9 cellular contexts compared by ENCODE assay signal in genomic region chr19:39499082-39499642, GRCh38. TPM values are rescaled to one million over a fixed set of nuclear protein-coding genes. Genes with fewer than 3 reads are reported as not detected.
DNase-seq lines count a peak whose midpoint lies in the region; ATAC-seq and TF ChIP-seq lines count a peak whose summit lies in the region.
"Had no signal": no experiment of that assay in that cellular context is flagged by ENCODE, and none has a peak within 500 bp of the region (broad histone marks: within the 10 kb centered on the region; RNA-seq: fewer than 3 reads in every experiment).

No MANE protein-coding gene starts in this region.

- TF ChIP-seq EP300 in tibial nerve (IDR thresholded peaks at IDR 0.05) (no peak), sigmoid colon (IDR thresholded peaks at IDR 0.05) (no peak)

- H3K36me3 ChIP-seq in MM.1S (replicated peaks; ENCODE audit: insufficient read depth, low read length) (no peaks in the 10 kb centered on the region), tibial nerve (no peaks in the 10 kb centered on the region), sigmoid colon (no peaks in the 10 kb centered on the region)
- H3K36me3 ChIP-seq: right lobe of liver had no signal

- H3K4me1 Mint-ChIP-seq in activated naive CD8-positive, alpha-beta T cell (ENCODE audit: low read depth): peaks cover 22% of the 10 kb centered on the region
- H3K4me1 Mint-ChIP-seq in naive B cell: peaks cover 31 to 45% (median 37%) of the 10 kb centered on the region in 3 donors

- H3K9me2 ChIP-seq in MM.1S (replicated peaks; ENCODE audit: insufficient read depth, low read length): no peaks in the 10 kb centered on the region

- no peak overlapping the region for H2AFZ ChIP-seq in MM.1S (ENCODE audit: low read length)

- H4K20me1 ChIP-seq in MM.1S (ENCODE audit: insufficient read depth, low read length): no peaks in the 10 kb centered on the region

- TF ChIP-seq POLR2A in tibial nerve (IDR thresholded peaks at IDR 0.05): no peak
- no peak for TF ChIP-seq POLR2A in sigmoid colon (IDR thresholded peaks at IDR 0.05)

- intact Hi-C loops in sigmoid colon (cut with DNase I): loop anchor here (5.0 kb wide), 1 partner anchor 33 kb away; the partner anchor contains the start of gene EID2B

- no peaks in the 10 kb centered on the region for H3K9me3 Mint-ChIP-seq in activated naive CD8-positive, alpha-beta T cell (ENCODE audit: low read depth)
- H3K9me3 Mint-ChIP-seq in naive B cell: no peaks in the 10 kb centered on the region

- H3K79me2 ChIP-seq in MM.1S (ENCODE audit: low read length): no peaks in the 10 kb centered on the region

- peak; percentile 42 for DNase-seq in DMS79 treated with DMSO at 0.1 percent for 48 hours (lab: John Stamatoyannopoulos, UW)
- no peak for DNase-seq in MM.1S
- DNase-seq in naive B cell: no peak
- no peak for DNase-seq in tibial nerve (ENCODE audit: low spot score in 2 of 2)
- no peak for DNase-seq in RKO (ENCODE audit: low spot score)
- no peak for DNase-seq in sigmoid colon
- DNase-seq in NCI-H2029 treated with DMSO at 0.1 percent for 48 hours (lab: John Stamatoyannopoulos, UW): no peak
- DNase-seq: right lobe of liver had no signal

- peaks cover 23% of the 10 kb centered on the region for H3K27me3 Mint-ChIP-seq in activated naive CD8-positive, alpha-beta T cell
- peaks cover 13 to 52% (median 29%) of the 10 kb centered on the region in 3 donors for H3K27me3 Mint-ChIP-seq in naive B cell

- H3K4me3 ChIP-seq in MM.1S (ENCODE audit: low read length) (peak overlapping the region; percentile 27; the same call in 1 of the 2 replicates), tibial nerve (peak overlapping the region in 1 of 4 donors; percentile 12), sigmoid colon (no peak overlapping the region)
- H3K4me3 ChIP-seq: right lobe of liver had no signal

- H3K4me1 ChIP-seq in MM.1S (ENCODE audit: low read length) (peaks cover 14% of the 10 kb centered on the region; the same call in 1 of the 2 replicates), tibial nerve (peaks cover 0 to 26% (median 10%) of the 10 kb centered on the region in 4 donors), sigmoid colon (peaks cover 0 to 27% (median 22%) of the 10 kb centered on the region in 4 donors)

- H3K27me3 ChIP-seq in MM.1S (replicated peaks; ENCODE audit: insufficient read depth, low read length) (peaks cover 77% of the 10 kb centered on the region), tibial nerve (peaks cover 0 to 77% of the 10 kb centered on the region in 2 donors), sigmoid colon (peaks cover 23 to 80% (median 65%) of the 10 kb centered on the region in 3 donors)

- H3K4me2 ChIP-seq in MM.1S (ENCODE audit: low read depth, low read length): peak overlapping the region; percentile 65; the same call in 1 of the 2 replicates

- ATAC-seq in naive B cell (ENCODE audit: low read depth in 2 of 2): peak; percentile 24 to 27

- H3K9me3 ChIP-seq in MM.1S (replicated peaks; ENCODE audit: insufficient read depth, low read length): no peaks in the 10 kb centered on the region
- peaks cover 0 to 3% (median 0%) of the 10 kb centered on the region in 4 donors for H3K9me3 ChIP-seq in tibial nerve
- no peaks in the 10 kb centered on the region for H3K9me3 ChIP-seq in sigmoid colon
- H3K9me3 ChIP-seq: right lobe of liver had no signal

- H3K4me3 Mint-ChIP-seq in activated naive CD8-positive, alpha-beta T cell: peak overlapping the region; percentile 51
- peak overlapping the region; percentile 73 to 90 (median 86) for H3K4me3 Mint-ChIP-seq in naive B cell

- no peaks in the 10 kb centered on the region for H3F3A ChIP-seq in MM.1S (ENCODE audit: insufficient read depth, low read length)

- no peak overlapping the region for H3K27ac ChIP-seq in MM.1S (ENCODE audit: low read length)
- no peak overlapping the region for H3K27ac ChIP-seq in tibial nerve
- H3K27ac ChIP-seq in sigmoid colon: no peak overlapping the region
- H3K27ac ChIP-seq: right lobe of liver had no signal

- H3K36me3 Mint-ChIP-seq in activated naive CD8-positive, alpha-beta T cell: no peaks in the 10 kb centered on the region
- peaks cover 0 to 11% of the 10 kb centered on the region in 2 donors for H3K36me3 Mint-ChIP-seq in naive B cell

- no peak overlapping the region for H3K9ac ChIP-seq in MM.1S (ENCODE audit: low read length)

- TF ChIP-seq CTCF in MM.1S (IDR thresholded peaks at IDR 0.05; ENCODE audit: low read length) (no peak), tibial nerve (IDR thresholded peaks at IDR 0.05) (no peak), sigmoid colon (IDR thresholded peaks at IDR 0.05) (no peak)

- no peak overlapping the region for H3K27ac Mint-ChIP-seq in activated naive CD8-positive, alpha-beta T cell
- peak overlapping the region in 2 of 6 donors; percentile 49 to 52 for H3K27ac Mint-ChIP-seq in naive B cell

- 2 to 6% methylated on average over 3 to 30 of the region's 46 CpGs for WGBS in tibial nerve, 2 donors
- WGBS in sigmoid colon, 2 donors: 2% methylated on average over 46 of the region's 46 CpGs

RNA-seq across cellular contexts. Expression of gene DLL3, which starts 0.4 kb away (rescaled TPM):
- under 1 TPM in 4 of 6 donors, not detected in 2; 0.20 to 0.89 (median 0.55) TPM for polyA plus RNA-seq in naive B cell (ENCODE audit: low read depth in 6 of 6)
- not detected for total RNA-seq in tibial nerve
- total RNA-seq in sigmoid colon: under 1 TPM in 1 of 4 donors, not detected in 3; 0.36 TPM
- under 1 TPM in 1 of 3 donors, not detected in 2; 0.17 TPM for polyA plus RNA-seq in sigmoid colon
- total RNA-seq: right lobe of liver had no signal

RNA-seq across cellular contexts. Expression of gene SELENOV, which starts 15.8 kb away (rescaled TPM):
- not detected for polyA plus RNA-seq in naive B cell (ENCODE audit: low read depth in 6 of 6)
- not detected for total RNA-seq in tibial nerve
- total RNA-seq in sigmoid colon: not detected
- polyA plus RNA-seq in sigmoid colon: not detected
- total RNA-seq: right lobe of liver had no signal

RNA-seq across cellular contexts. Expression of gene TIMM50, which starts 18.5 kb away (rescaled TPM):
- polyA plus RNA-seq in naive B cell (ENCODE audit: low read depth in 6 of 6): 10 to 100 TPM; 35.4 to 41.9 (median 37.0) TPM
- 10 to 100 TPM; 38.4 to 65.5 (median 55.4) TPM for total RNA-seq in tibial nerve
- 10 to 100 TPM; 42.1 to 54.4 (median 46.8) TPM for total RNA-seq in sigmoid colon
- polyA plus RNA-seq in sigmoid colon: 10 to 100 TPM; 26.4 to 54.9 (median 37.9) TPM

RNA-seq across cellular contexts. Expression of gene EID2B, which starts 33.5 kb away (rescaled TPM):
- polyA plus RNA-seq in naive B cell (ENCODE audit: low read depth in 6 of 6) (1 to 10 TPM; 3.6 to 9.9 (median 7.2) TPM), sigmoid colon (1 to 10 TPM in 2 of 3 donors, under 1 TPM in 1; 0.46 to 2.0 (median 1.8) TPM)
- total RNA-seq in tibial nerve (10 to 100 TPM in 1 of 4 donors, 1 to 10 TPM in 3; 3.0 to 10.2 (median 7.0) TPM), sigmoid colon (1 to 10 TPM; 3.9 to 7.7 (median 5.3) TPM)

RNA-seq across cellular contexts. Expression of gene EID2, which starts 40.8 kb away (rescaled TPM):
- 10 to 100 TPM in 4 of 6 donors, 1 to 10 TPM in 1, not detected in 1; 9.4 to 22.9 (median 17.3) TPM for polyA plus RNA-seq in naive B cell (ENCODE audit: low read depth in 6 of 6)
- 10 to 100 TPM; 14.0 to 27.3 (median 23.4) TPM for total RNA-seq in tibial nerve
- 10 to 100 TPM in 3 of 4 donors, 1 to 10 TPM in 1; 9.7 to 16.4 (median 13.2) TPM for total RNA-seq in sigmoid colon
- polyA plus RNA-seq in sigmoid colon: 10 to 100 TPM in 1 of 3 donors, 1 to 10 TPM in 2; 7.6 to 10.7 (median 8.4) TPM
